1 cellular context compared by ENCODE assay signal in the genomic region with DNA sequence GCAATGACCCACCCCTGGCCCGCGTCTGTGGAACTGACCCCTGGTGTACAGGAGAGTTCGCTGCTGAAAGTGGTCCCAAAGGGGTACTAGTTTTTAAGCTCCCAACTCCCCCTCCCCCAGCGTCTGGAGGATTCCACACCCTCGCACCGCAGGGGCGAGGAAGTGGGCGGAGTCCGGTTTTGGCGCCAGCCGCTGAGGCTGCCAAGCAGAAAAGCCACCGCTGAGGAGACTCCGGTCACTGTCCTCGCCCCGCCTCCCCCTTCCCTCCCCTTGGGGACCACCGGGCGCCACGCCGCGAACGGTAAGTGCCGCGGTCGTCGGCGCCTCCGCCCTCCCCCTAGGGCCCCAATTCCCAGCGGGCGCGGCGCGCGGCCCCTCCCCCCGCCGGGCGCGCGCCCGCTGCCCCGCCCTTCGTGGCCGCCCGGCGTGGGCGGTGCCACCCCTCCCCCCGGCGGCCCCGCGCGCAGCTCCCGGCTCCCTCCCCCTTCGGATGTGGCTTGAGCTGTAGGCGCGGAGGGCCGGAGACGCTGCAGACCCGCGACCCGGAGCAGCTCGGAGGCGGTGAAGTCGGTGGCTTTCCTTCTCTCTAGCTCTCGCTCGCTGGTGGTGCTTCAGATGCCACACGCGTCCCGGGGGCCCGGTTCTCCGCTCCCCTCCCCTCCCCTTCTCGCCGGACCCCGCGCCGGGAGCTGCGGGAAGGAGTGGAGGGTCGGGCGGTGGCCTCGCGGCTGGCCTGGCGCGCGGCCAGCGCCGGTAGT.
TF ChIP-seq lines count a peak whose summit lies in the region.

A gene (plus strand): TSS at position 485 of the 758 bp plus-strand sequence. CDS start 1,254 bp downstream, outside the sequence.

TF ChIP-seq in HepG2, 621 proteins besides CTCF, POLR2A, EP300 and RAD21 (continued from another document and continues in another):
- TF ChIP-seq, protein P1, sequence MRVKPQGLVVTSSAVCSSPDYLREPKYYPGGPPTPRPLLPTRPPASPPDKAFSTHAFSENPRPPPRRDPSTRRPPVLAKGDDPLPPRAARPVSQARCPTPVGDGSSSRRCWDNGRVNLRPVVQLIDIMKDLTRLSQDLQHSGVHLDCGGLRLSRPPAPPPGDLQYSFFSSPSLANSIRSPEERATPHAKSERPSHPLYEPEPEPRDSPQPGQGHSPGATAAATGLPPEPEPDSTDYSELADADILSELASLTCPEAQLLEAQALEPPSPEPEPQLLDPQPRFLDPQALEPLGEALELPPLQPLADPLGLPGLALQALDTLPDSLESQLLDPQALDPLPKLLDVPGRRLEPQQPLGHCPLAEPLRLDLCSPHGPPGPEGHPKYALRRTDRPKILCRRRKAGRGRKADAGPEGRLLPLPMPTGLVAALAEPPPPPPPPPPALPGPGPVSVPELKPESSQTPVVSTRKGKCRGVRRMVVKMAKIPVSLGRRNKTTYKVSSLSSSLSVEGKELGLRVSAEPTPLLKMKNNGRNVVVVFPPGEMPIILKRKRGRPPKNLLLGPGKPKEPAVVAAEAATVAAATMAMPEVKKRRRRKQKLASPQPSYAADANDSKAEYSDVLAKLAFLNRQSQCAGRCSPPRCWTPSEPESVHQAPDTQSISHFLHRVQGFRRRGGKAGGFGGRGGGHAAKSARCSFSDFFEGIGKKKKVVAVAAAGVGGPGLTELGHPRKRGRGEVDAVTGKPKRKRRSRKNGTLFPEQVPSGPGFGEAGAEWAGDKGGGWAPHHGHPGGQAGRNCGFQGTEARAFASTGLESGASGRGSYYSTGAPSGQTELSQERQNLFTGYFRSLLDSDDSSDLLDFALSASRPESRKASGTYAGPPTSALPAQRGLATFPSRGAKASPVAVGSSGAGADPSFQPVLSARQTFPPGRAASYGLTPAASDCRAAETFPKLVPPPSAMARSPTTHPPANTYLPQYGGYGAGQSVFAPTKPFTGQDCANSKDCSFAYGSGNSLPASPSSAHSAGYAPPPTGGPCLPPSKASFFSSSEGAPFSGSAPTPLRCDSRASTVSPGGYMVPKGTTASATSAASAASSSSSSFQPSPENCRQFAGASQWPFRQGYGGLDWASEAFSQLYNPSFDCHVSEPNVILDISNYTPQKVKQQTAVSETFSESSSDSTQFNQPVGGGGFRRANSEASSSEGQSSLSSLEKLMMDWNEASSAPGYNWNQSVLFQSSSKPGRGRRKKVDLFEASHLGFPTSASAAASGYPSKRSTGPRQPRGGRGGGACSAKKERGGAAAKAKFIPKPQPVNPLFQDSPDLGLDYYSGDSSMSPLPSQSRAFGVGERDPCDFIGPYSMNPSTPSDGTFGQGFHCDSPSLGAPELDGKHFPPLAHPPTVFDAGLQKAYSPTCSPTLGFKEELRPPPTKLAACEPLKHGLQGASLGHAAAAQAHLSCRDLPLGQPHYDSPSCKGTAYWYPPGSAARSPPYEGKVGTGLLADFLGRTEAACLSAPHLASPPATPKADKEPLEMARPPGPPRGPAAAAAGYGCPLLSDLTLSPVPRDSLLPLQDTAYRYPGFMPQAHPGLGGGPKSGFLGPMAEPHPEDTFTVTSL (CRISPR knock-in tag; IDR thresholded peaks at IDR 0.05; ENCODE audit: borderline replicate concordance) = no peak
- TF ChIP-seq ZNF780A (CRISPR knock-in tag; IDR thresholded peaks at IDR 0.05) = peak; percentile 43; the same call in 1 of the 2 replicates
- no peak for TF ChIP-seq POGZ (CRISPR knock-in tag; IDR thresholded peaks at IDR 0.05)
- TF ChIP-seq, protein P2, sequence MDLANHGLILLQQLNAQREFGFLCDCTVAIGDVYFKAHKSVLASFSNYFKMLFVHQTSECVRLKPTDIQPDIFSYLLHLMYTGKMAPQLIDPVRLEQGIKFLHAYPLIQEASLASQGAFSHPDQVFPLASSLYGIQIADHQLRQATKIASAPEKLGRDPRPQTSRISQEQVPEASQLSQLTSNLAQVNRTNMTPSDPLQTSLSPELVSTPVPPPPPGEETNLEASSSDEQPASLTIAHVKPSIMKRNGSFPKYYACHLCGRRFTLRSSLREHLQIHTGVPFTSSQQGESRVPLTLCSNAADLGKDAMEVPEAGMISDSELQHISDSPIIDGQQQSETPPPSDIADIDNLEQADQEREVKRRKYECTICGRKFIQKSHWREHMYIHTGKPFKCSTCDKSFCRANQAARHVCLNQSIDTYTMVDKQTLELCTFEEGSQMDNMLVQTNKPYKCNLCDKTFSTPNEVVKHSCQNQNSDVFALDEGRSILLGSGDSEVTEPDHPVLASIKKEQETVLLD (CRISPR knock-in tag; IDR thresholded peaks at IDR 0.05; ENCODE audit: low read depth) = peak; percentile 79
- TF ChIP-seq MAF1 (CRISPR knock-in tag; IDR thresholded peaks at IDR 0.05; ENCODE audit: borderline replicate concordance) = peak; percentile 25; the same call in 1 of the 2 replicates
- no peak for TF ChIP-seq SUZ12 (IDR thresholded peaks at IDR 0.05; ENCODE audit: low read depth, low read length)
- 0 out of 2 replicates have a peak, but pooled peaks have one; percentile 62 for TF ChIP-seq ZNF564 (CRISPR knock-in tag; IDR thresholded peaks at IDR 0.05)
- TF ChIP-seq CHD4 (IDR thresholded peaks at IDR 0.05; ENCODE audit: borderline replicate concordance, low read length) = peak; percentile 34; the same call in 1 of the 2 replicates
- TF ChIP-seq GABPB1 (CRISPR knock-in tag; IDR thresholded peaks at IDR 0.05) = peak; percentile 20; the same call in 1 of the 2 replicates
- TF ChIP-seq, protein P3, sequence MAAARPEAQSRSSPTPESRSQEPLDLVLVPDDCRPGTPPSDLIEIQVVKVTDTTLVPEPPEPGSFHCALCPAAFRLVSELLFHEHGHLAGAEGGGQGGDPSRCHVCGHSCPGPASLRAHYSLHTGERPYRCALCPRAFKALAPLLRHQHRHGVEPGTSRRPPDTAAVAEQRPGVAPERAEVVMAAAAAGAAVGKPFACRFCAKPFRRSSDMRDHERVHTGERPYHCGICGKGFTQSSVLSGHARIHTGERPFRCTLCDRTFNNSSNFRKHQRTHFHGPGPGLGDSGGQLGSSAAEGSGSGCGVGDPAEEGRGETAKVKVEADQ (CRISPR knock-in tag; IDR thresholded peaks at IDR 0.05; ENCODE audit: borderline replicate concordance) = no peak; the same call in 1 of the 2 replicates
- peak; percentile 75; the same call in 1 of the 2 replicates for TF ChIP-seq ZNF589 (CRISPR knock-in tag; conservative IDR thresholded peaks at IDR 0.05)
- no peak for TF ChIP-seq SP2 (CRISPR knock-in tag; IDR thresholded peaks at IDR 0.05)
- TF ChIP-seq, protein P4, sequence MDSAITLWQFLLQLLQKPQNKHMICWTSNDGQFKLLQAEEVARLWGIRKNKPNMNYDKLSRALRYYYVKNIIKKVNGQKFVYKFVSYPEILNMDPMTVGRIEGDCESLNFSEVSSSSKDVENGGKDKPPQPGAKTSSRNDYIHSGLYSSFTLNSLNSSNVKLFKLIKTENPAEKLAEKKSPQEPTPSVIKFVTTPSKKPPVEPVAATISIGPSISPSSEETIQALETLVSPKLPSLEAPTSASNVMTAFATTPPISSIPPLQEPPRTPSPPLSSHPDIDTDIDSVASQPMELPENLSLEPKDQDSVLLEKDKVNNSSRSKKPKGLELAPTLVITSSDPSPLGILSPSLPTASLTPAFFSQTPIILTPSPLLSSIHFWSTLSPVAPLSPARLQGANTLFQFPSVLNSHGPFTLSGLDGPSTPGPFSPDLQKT (CRISPR knock-in tag; IDR thresholded peaks at IDR 0.05; ENCODE audit: borderline replicate concordance) = no peak
- TF ChIP-seq TAF15 (IDR thresholded peaks at IDR 0.05; ENCODE audit: low read depth, low read length, poor library complexity, severe bottlenecking) = peak; percentile 25
- TF ChIP-seq, protein P5, sequence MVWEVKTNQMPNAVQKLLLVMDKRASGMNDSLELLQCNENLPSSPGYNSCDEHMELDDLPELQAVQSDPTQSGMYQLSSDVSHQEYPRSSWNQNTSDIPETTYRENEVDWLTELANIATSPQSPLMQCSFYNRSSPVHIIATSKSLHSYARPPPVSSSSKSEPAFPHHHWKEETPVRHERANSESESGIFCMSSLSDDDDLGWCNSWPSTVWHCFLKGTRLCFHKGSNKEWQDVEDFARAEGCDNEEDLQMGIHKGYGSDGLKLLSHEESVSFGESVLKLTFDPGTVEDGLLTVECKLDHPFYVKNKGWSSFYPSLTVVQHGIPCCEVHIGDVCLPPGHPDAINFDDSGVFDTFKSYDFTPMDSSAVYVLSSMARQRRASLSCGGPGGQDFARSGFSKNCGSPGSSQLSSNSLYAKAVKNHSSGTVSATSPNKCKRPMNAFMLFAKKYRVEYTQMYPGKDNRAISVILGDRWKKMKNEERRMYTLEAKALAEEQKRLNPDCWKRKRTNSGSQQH (CRISPR knock-in tag; IDR thresholded peaks at IDR 0.05; ENCODE audit: low read depth) = peak; percentile 4; the same call in 1 of the 2 replicates
- no peak; the same call in 1 of the 2 replicates for TF ChIP-seq YEATS2 (CRISPR knock-in tag; IDR thresholded peaks at IDR 0.05; ENCODE audit: borderline replicate concordance)
- TF ChIP-seq, protein P6, sequence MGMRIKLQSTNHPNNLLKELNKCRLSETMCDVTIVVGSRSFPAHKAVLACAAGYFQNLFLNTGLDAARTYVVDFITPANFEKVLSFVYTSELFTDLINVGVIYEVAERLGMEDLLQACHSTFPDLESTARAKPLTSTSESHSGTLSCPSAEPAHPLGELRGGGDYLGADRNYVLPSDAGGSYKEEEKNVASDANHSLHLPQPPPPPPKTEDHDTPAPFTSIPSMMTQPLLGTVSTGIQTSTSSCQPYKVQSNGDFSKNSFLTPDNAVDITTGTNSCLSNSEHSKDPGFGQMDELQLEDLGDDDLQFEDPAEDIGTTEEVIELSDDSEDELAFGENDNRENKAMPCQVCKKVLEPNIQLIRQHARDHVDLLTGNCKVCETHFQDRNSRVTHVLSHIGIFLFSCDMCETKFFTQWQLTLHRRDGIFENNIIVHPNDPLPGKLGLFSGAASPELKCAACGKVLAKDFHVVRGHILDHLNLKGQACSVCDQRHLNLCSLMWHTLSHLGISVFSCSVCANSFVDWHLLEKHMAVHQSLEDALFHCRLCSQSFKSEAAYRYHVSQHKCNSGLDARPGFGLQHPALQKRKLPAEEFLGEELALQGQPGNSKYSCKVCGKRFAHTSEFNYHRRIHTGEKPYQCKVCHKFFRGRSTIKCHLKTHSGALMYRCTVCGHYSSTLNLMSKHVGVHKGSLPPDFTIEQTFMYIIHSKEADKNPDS (CRISPR knock-in tag; IDR thresholded peaks at IDR 0.05) = no peak
- TF ChIP-seq, protein P7, sequence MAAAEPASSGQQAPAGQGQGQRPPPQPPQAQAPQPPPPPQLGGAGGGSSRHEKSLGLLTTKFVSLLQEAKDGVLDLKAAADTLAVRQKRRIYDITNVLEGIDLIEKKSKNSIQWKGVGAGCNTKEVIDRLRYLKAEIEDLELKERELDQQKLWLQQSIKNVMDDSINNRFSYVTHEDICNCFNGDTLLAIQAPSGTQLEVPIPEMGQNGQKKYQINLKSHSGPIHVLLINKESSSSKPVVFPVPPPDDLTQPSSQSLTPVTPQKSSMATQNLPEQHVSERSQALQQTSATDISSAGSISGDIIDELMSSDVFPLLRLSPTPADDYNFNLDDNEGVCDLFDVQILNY (CRISPR knock-in tag; conservative IDR thresholded peaks at IDR 0.05) = 0 out of 2 replicates have a peak, but pooled peaks have one; percentile 24
- TF ChIP-seq, protein P8, sequence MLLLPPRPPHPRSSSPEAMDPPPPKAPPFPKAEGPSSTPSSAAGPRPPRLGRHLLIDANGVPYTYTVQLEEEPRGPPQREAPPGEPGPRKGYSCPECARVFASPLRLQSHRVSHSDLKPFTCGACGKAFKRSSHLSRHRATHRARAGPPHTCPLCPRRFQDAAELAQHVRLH (CRISPR knock-in tag; IDR thresholded peaks at IDR 0.05; ENCODE audit: borderline replicate concordance, low read depth) = no peak
- TF ChIP-seq POLR2G (IDR thresholded peaks at IDR 0.05; ENCODE audit: low read depth, low read length) = peak; percentile 82
- TF ChIP-seq GATA4 (IDR thresholded peaks at IDR 0.05; ENCODE audit: borderline replicate concordance, low read depth) = 0 out of 2 replicates have a peak, but pooled peaks have one; percentile 54
- TF ChIP-seq, protein P9, sequence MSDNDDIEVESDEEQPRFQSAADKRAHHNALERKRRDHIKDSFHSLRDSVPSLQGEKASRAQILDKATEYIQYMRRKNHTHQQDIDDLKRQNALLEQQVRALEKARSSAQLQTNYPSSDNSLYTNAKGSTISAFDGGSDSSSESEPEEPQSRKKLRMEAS (IDR thresholded peaks at IDR 0.05) = peak; percentile 51; the same call in 1 of the 2 replicates
- peak; percentile 24; the same call in 1 of the 2 replicates for TF ChIP-seq ZNF331 (CRISPR knock-in tag; IDR thresholded peaks at IDR 0.05)
- TF ChIP-seq HNRNPK (IDR thresholded peaks at IDR 0.05; ENCODE audit: low read depth, low read length, poor library complexity, severe bottlenecking) = peak; percentile 86
- no peak for TF ChIP-seq ZNF460 (CRISPR knock-in tag; IDR thresholded peaks at IDR 0.05; ENCODE audit: borderline replicate concordance)
- TF ChIP-seq, protein P10, sequence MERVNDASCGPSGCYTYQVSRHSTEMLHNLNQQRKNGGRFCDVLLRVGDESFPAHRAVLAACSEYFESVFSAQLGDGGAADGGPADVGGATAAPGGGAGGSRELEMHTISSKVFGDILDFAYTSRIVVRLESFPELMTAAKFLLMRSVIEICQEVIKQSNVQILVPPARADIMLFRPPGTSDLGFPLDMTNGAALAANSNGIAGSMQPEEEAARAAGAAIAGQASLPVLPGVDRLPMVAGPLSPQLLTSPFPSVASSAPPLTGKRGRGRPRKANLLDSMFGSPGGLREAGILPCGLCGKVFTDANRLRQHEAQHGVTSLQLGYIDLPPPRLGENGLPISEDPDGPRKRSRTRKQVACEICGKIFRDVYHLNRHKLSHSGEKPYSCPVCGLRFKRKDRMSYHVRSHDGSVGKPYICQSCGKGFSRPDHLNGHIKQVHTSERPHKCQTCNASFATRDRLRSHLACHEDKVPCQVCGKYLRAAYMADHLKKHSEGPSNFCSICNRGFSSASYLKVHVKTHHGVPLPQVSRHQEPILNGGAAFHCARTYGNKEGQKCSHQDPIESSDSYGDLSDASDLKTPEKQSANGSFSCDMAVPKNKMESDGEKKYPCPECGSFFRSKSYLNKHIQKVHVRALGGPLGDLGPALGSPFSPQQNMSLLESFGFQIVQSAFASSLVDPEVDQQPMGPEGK (CRISPR knock-in tag; IDR thresholded peaks at IDR 0.05) = peak; percentile 3; the same call in 1 of the 2 replicates
- TF ChIP-seq POLR2AphosphoS5 (IDR thresholded peaks at IDR 0.05; ENCODE audit: low read depth, low read length) = peak; percentile 80
- 0 out of 2 replicates have a peak, but pooled peaks have one; percentile 37 for TF ChIP-seq IRX3 (CRISPR knock-in tag; IDR thresholded peaks at IDR 0.05; ENCODE audit: borderline replicate concordance, low read depth)
- peak; percentile 53; the same call in 1 of the 2 replicates for TF ChIP-seq ZNF451 (CRISPR knock-in tag; IDR thresholded peaks at IDR 0.05)
- TF ChIP-seq ZFY (CRISPR knock-in tag; IDR thresholded peaks at IDR 0.05) = peak; percentile 62; the same call in 1 of the 2 replicates
- TF ChIP-seq, protein P11, sequence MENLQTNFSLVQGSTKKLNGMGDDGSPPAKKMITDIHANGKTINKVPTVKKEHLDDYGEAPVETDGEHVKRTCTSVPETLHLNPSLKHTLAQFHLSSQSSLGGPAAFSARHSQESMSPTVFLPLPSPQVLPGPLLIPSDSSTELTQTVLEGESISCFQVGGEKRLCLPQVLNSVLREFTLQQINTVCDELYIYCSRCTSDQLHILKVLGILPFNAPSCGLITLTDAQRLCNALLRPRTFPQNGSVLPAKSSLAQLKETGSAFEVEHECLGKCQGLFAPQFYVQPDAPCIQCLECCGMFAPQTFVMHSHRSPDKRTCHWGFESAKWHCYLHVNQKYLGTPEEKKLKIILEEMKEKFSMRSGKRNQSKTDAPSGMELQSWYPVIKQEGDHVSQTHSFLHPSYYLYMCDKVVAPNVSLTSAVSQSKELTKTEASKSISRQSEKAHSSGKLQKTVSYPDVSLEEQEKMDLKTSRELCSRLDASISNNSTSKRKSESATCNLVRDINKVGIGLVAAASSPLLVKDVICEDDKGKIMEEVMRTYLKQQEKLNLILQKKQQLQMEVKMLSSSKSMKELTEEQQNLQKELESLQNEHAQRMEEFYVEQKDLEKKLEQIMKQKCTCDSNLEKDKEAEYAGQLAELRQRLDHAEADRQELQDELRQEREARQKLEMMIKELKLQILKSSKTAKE (CRISPR knock-in tag; IDR thresholded peaks at IDR 0.05; ENCODE audit: borderline replicate concordance) = peak; percentile 33; the same call in 1 of the 2 replicates
- TF ChIP-seq AHR (CRISPR knock-in tag; IDR thresholded peaks at IDR 0.05) = no peak
- peak; percentile 70 for TF ChIP-seq XRCC5 (optimal IDR thresholded peaks at IDR 0.05; ENCODE audit: low read length)
